In the genomic region with DNA sequence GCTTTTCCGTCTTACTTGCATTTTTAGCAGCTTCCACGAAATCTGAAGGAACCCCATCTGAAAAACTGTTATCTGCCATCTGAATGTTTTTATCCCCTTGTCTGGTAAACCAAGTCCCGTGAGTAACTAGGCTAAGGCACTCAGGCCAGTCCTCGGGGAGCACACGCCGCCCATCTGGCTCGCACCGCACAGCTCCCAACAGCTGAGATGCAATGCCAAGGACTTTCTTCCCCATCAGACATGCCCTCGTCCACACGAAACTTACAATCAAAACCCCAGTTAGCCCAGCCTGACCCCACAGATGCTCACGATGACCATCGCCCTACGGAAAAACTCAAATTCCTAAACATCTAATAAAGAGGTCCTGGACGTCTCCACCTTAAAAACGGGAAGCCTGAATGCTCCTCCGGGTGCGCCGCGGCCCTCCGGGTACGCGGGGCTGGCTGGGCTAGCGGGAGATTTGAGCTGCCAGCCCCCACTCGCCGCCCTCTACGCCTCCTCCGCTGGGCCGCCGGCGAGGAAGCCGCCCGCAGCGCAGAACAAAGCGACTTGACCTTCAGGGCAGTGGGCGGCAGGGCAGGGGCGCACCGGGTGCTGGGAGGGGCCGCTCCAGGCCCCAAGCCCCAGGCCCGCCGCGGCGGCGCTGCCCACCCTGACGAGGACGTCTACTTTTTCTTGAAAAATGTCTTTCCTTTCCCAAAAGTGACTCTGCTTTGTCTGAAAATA, we compare ENCODE assay signal across 17 cellular contexts. TPM values are rescaled to one million over a fixed set of nuclear protein-coding genes. Genes with fewer than 3 reads are reported as not detected.
DNase-seq lines count a peak whose midpoint lies in the region; ATAC-seq, FAIRE-seq and TF ChIP-seq lines count a peak whose summit lies in the region.
"Had no signal": no experiment of that assay in that cellular context is flagged by ENCODE, and none has a peak within 500 bp of the region (broad histone marks: within the 10 kb centered on the region; RNA-seq: fewer than 3 reads in every experiment).

No MANE protein-coding gene starts in this region.

- peak; percentile 50; the same call in 1 of the 2 replicates for TF ChIP-seq POLR2A in GM12892 (IDR thresholded peaks at IDR 0.05; ENCODE audit: low read depth, low read length)

- peak overlapping the region in 6 of 7 donors; percentile 83 to 97 (median 94) for H3K27ac Mint-ChIP-seq in CD14-positive monocyte
- no peak overlapping the region for H3K27ac Mint-ChIP-seq in astrocyte (ENCODE audit: unreplicated experiment)
- H3K27ac Mint-ChIP-seq in endothelial cell (ENCODE audit: unreplicated experiment): no peak overlapping the region
- H3K27ac Mint-ChIP-seq in T-cell: no peak overlapping the region
- H3K27ac Mint-ChIP-seq in type B pancreatic cell: no peak overlapping the region
- H3K27ac Mint-ChIP-seq: CD4-positive, alpha-beta T cell; GM23338; H9 had no signal

- H3K4me1 ChIP-seq in astrocyte (ENCODE audit: insufficient read depth, low read length): peaks cover 25% of the 10 kb centered on the region

- no peak overlapping the region for H2AFZ ChIP-seq in astrocyte (ENCODE audit: low read depth, low read length)
- H2AFZ ChIP-seq: GM23338 had no signal

- H3K9me3 Mint-ChIP-seq in CD14-positive monocyte (peaks cover 0 to 5% (median 0%) of the 10 kb centered on the region in 7 donors), astrocyte (ENCODE audit: unreplicated experiment) (no peaks in the 10 kb centered on the region), endothelial cell (ENCODE audit: unreplicated experiment) (no peaks in the 10 kb centered on the region), T-cell (no peaks in the 10 kb centered on the region), type B pancreatic cell (peaks cover 9% of the 10 kb centered on the region)
- H3K9me3 Mint-ChIP-seq: CD4-positive, alpha-beta T cell; GM23338; H9 had no signal

- FAIRE-seq in GM12892 (lab: Jason Lieb, UNC) (no peak), astrocyte (lab: Jason Lieb, UNC) (no peak)
- FAIRE-seq: G401.6 had no signal

- H3K36me3 ChIP-seq in astrocyte (ENCODE audit: insufficient read depth, low read length): no peaks in the 10 kb centered on the region

- H3K4me1 Mint-ChIP-seq in CD14-positive monocyte (peaks cover 45% of the 10 kb centered on the region), astrocyte (ENCODE audit: low read depth, unreplicated experiment) (peaks cover 11% of the 10 kb centered on the region), endothelial cell (ENCODE audit: unreplicated experiment) (no peaks in the 10 kb centered on the region), T-cell (peaks cover 0 to 25% (median 19%) of the 10 kb centered on the region in 3 donors), type B pancreatic cell (ENCODE audit: unreplicated experiment) (peaks cover 6% of the 10 kb centered on the region)
- H3K4me1 Mint-ChIP-seq: GM23338 had no signal

- no peak overlapping the region for H3K9ac ChIP-seq in astrocyte (ENCODE audit: low read length)
- H3K9ac ChIP-seq: BLaER1 had no signal

- H4K20me1 ChIP-seq in astrocyte (ENCODE audit: insufficient read depth, low read length): no peaks in the 10 kb centered on the region
- H4K20me1 ChIP-seq: BLaER1 had no signal

- H3K36me3 Mint-ChIP-seq in CD14-positive monocyte: peaks cover 62 to 69% of the 10 kb centered on the region in 2 donors
- peaks cover 21% of the 10 kb centered on the region for H3K36me3 Mint-ChIP-seq in astrocyte (ENCODE audit: low read depth, unreplicated experiment)
- H3K36me3 Mint-ChIP-seq in endothelial cell (ENCODE audit: low read depth, unreplicated experiment): peaks cover 22% of the 10 kb centered on the region
- peaks cover 46% of the 10 kb centered on the region for H3K36me3 Mint-ChIP-seq in T-cell
- H3K36me3 Mint-ChIP-seq in type B pancreatic cell: peaks cover 17% of the 10 kb centered on the region

- TF ChIP-seq CTCF in CD14-positive monocyte (IDR thresholded peaks at IDR 0.05) (no peak), astrocyte (IDR thresholded peaks at IDR 0.05; ENCODE audit: insufficient read depth, low read depth, low read length) (no peak), endothelial cell (IDR thresholded peaks at IDR 0.05; ENCODE audit: unreplicated experiment) (no peak), type B pancreatic cell (conservative IDR thresholded peaks at IDR 0.05) (no peak)

- H3K4me3 ChIP-seq in astrocyte (ENCODE audit: insufficient read depth, low read depth, low read length): no peak overlapping the region
- H3K4me3 ChIP-seq: BLaER1, GM23338 had no signal

- no peaks in the 10 kb centered on the region for H3K27me3 ChIP-seq in astrocyte (ENCODE audit: insufficient read depth, low read length)
- H3K27me3 ChIP-seq: BLaER1 had no signal

- H3K4me3 Mint-ChIP-seq in CD14-positive monocyte (no peak overlapping the region), astrocyte (ENCODE audit: unreplicated experiment) (no peak overlapping the region), endothelial cell (ENCODE audit: unreplicated experiment) (peak overlapping the region; percentile 54), T-cell (no peak overlapping the region), type B pancreatic cell (no peak overlapping the region)
- H3K4me3 Mint-ChIP-seq: CD4-positive, alpha-beta T cell; GM23338; H9 had no signal

- CTCF ChIA-PET in T-cell (lab: Charles Lee): no interaction called here

- peak overlapping the region; percentile 37 for H3K4me2 ChIP-seq in astrocyte (ENCODE audit: low read length)
- H3K4me2 ChIP-seq: BLaER1, GM23338 had no signal

- peak overlapping the region; percentile 50 for H3K27ac ChIP-seq in astrocyte (ENCODE audit: low read depth, low read length)
- H3K27ac ChIP-seq: BLaER1 had no signal

- H3K79me2 ChIP-seq in astrocyte (ENCODE audit: insufficient read depth, low read length): no peaks in the 10 kb centered on the region

- intact Hi-C loops in CD14-positive monocyte (cut with micrococcal nuclease): loop anchor here in 1 of 2 donors (10.0 kb wide), 1 partner anchor 159 kb away; the partner anchor contains the start of gene ATP1A1

- DNase-seq in CD14-positive monocyte (ENCODE audit: low spot score) (no peak), GM12892 (ENCODE audit: insufficient read length) (no peak), astrocyte (ENCODE audit: low read depth) (no peak), endothelial cell (ENCODE audit: low spot score) (no peak), T-cell (no peak), type B pancreatic cell (ENCODE audit: extremely low spot score, unreplicated experiment) (no peak), iPS-NIHi11 (ENCODE audit: low spot score) (no peak), SKM-1 treated with dmso at 0.1 percent for 144 hours (lab: John Stamatoyannopoulos, UW; ENCODE audit: unreplicated experiment) (no peak)
- DNase-seq: 8988T; AML-193; CD4-positive, alpha-beta T cell; DMS79; H9; KBM-7 had no signal

- no peaks in the 10 kb centered on the region for H3K9me3 ChIP-seq in astrocyte (ENCODE audit: insufficient read depth, low read depth, low read length)

- H3K27me3 Mint-ChIP-seq in CD14-positive monocyte (ENCODE audit: low read depth in 3 of 3): peaks cover 0 to 2% (median 0%) of the 10 kb centered on the region in 3 donors
- H3K27me3 Mint-ChIP-seq in astrocyte (ENCODE audit: low read depth, unreplicated experiment): no peaks in the 10 kb centered on the region
- H3K27me3 Mint-ChIP-seq in endothelial cell (ENCODE audit: unreplicated experiment): no peaks in the 10 kb centered on the region
- H3K27me3 Mint-ChIP-seq in T-cell: no peaks in the 10 kb centered on the region
- no peaks in the 10 kb centered on the region for H3K27me3 Mint-ChIP-seq in type B pancreatic cell
- H3K27me3 Mint-ChIP-seq: CD4-positive, alpha-beta T cell had no signal

- no peak for ATAC-seq in T-cell (replicated peaks in 1 of 4)
- ATAC-seq: GM23338 had no signal

- POLR2A ChIA-PET in T-cell (lab: Charles Lee): interaction anchor here (0.6 kb wide), 2 partner anchors 36 to 52 kb away, joined by 3 to 5 read pairs; partner anchors contain the start of gene CD58 (in 1 of the 2)

RNA-seq across cellular contexts. Expression of gene CD58, which starts 36.6 kb away (rescaled TPM):
- polyA plus RNA-seq in CD14-positive monocyte: 100 to 1,000 TPM; 128 to 168 TPM
- polyA plus RNA-seq in GM12892 (2012; ENCODE audit: missing spikeins): 172 TPM
- total RNA-seq in astrocyte: 13.0 and 13.7 TPM in 2 replicates
- total RNA-seq in endothelial cell (ENCODE audit: unreplicated experiment): 9.0 TPM
- total RNA-seq in T-cell: 10 to 100 TPM in 4 of 5 donors, 1 to 10 TPM in 1; 8.9 to 20.5 (median 16.9) TPM
- 7.2 and 10.7 TPM in 2 replicates for total RNA-seq in type B pancreatic cell (ENCODE audit: low replicate concordance)

Comparison
In these comparisons a context has a peak if more than half of its experiments do, and no peak if none do; other contexts are left out.
1. H3K27ac Mint-ChIP-seq: peak in CD14-positive monocyte (6 of 7); none in astrocyte (single experiment), endothelial cell (single experiment), T-cell (0 of 2) and type B pancreatic cell (single experiment).